ENCODE assay signal across 21 cellular contexts in genomic region chr13:70171151-70171550, GRCh38.
DNase-seq lines count a peak whose midpoint lies in the region; ATAC-seq and TF ChIP-seq lines count a peak whose summit lies in the region.
"Had no signal": no experiment of that assay in that cellular context is flagged by ENCODE, and none has a peak within 500 bp of the region (broad histone marks: within the 10 kb centered on the region; RNA-seq: fewer than 3 reads in every experiment).

No MANE protein-coding gene starts in this region.

- DNase-seq in NCI-H510A treated with DMSO at 0.1 percent for 48 hours (lab: John Stamatoyannopoulos, UW) (peak; percentile 43), NCI-H510A (lab: John Stamatoyannopoulos, UW) (no peak), NCI-H1436 (lab: John Stamatoyannopoulos, UW) (peak; percentile 10), colonic mucosa (peak; percentile 15), transverse colon (peak; percentile 11), HAP-1 (ENCODE audit: low spot score in 2 of 2) (no peak), NCI-H1092 treated with DMSO at 0.1 percent for 48 hours (lab: John Stamatoyannopoulos, UW) (no peak)
- DNase-seq: ACHN; activated CD4-positive, alpha-beta T cell treated with anti-CD3 and anti-CD28 coated beads for 4 hours; activated CD8-positive, alpha-beta memory T cell treated with anti-CD3 and anti-CD28 coated beads for 24 hours; activated effector memory CD4-positive, alpha-beta T cell treated with Interleukin-2 at 50 U/mL for 16 hours; cerebellar nuclear complex; Karpas-422; NCI-H146; stomach; thyroid gland had no signal

- no peak for TF ChIP-seq EP300 in transverse colon (IDR thresholded peaks at IDR 0.05; ENCODE audit: low read depth)

- H3K27me3 ChIP-seq in colonic mucosa (no peaks in the 10 kb centered on the region), transverse colon (no peaks in the 10 kb centered on the region), HAP-1 (ENCODE audit: low read depth) (no peaks in the 10 kb centered on the region)
- H3K27me3 ChIP-seq: stomach, thyroid gland had no signal

- TF ChIP-seq CTCF in colonic mucosa (IDR thresholded peaks at IDR 0.05) (no peak), transverse colon (IDR thresholded peaks at IDR 0.05) (no peak)

- H3K4me1 ChIP-seq in colonic mucosa (no peaks in the 10 kb centered on the region), transverse colon (no peaks in the 10 kb centered on the region), HAP-1 (no peaks in the 10 kb centered on the region)
- H3K4me1 ChIP-seq: stomach, thyroid gland had no signal

- TF ChIP-seq POLR2A in transverse colon (IDR thresholded peaks at IDR 0.05), result no peak

- H3K9me3 ChIP-seq in colonic mucosa (no peaks in the 10 kb centered on the region), transverse colon (no peaks in the 10 kb centered on the region), HAP-1 (no peaks in the 10 kb centered on the region)
- H3K9me3 ChIP-seq: stomach, thyroid gland had no signal

- 36 to 43% methylated on average over 2 to 3 of the region's 3 CpGs for WGBS in transverse colon (ENCODE audit: low coverage in 1 of 2), 2 donors

- in situ Hi-C loops in transverse colon (cut with MboI; ENCODE audit: low pct_ligation_motif_present in 1 of 4, low pct_unique_long_range_greater_than_20kb in 1 of 4, low sequenced_read_pairs in 3 of 4) (no loop called here), HAP-1 (cut with MboI; ENCODE audit: low sequenced_read_pairs) (no loop called here)

- H3K9ac ChIP-seq in colonic mucosa (ENCODE audit: low read depth in 2 of 2, low read length in 2 of 2), result no peak overlapping the region

- H3K36me3 ChIP-seq in colonic mucosa, result no peaks in the 10 kb centered on the region
- H3K36me3 ChIP-seq in transverse colon, result no peaks in the 10 kb centered on the region
- no peaks in the 10 kb centered on the region for H3K36me3 ChIP-seq in HAP-1 (replicated peaks)
- H3K36me3 ChIP-seq: stomach, thyroid gland had no signal

- H3K4me3 ChIP-seq in colonic mucosa (no peak overlapping the region), transverse colon (no peak overlapping the region), HAP-1 (no peak overlapping the region)
- H3K4me3 ChIP-seq: skin epidermis, stomach, thyroid gland had no signal

- no peak for ATAC-seq in GM21576 (IDR thresholded peaks at IDR 0.05; ENCODE audit: unreplicated experiment)
- ATAC-seq: HepG2; natural killer cell treated with Interleukin-12 subunit alpha and Interleukin-12 subunit beta and Interleukin-15 and Interleukin-18, amount 100 ng/mL, for 72 hours had no signal

- H3K27ac ChIP-seq in colonic mucosa (peak overlapping the region; percentile 28), transverse colon (peak overlapping the region in 1 of 4 donors; percentile 44)
- H3K27ac ChIP-seq: skin epidermis, stomach, thyroid gland, VCaP had no signal

- intact Hi-C loops in colonic mucosa (cut with DNase I), result no loop called here
- intact Hi-C loops in transverse colon (cut with DNase I; ENCODE audit: low total_unique reads), result no loop called here

Comparison
In these comparisons a context has a peak if more than half of its experiments do, and no peak if none do; other contexts are left out.
1. DNase-seq: peak in NCI-H510A treated with DMSO at 0.1 percent for 48 hours (single experiment), NCI-H1436 (single experiment), colonic mucosa (single experiment) and transverse colon (single experiment); none in NCI-H510A (single experiment), HAP-1 (0 of 2) and NCI-H1092 treated with DMSO at 0.1 percent for 48 hours (single experiment).